8 cellular contexts compared by ENCODE assay signal in genomic region chr5:43039468-43040286, GRCh38. TPM values are rescaled to one million over a fixed set of nuclear protein-coding genes. Genes with fewer than 3 reads are reported as not detected.
A peak's percentile ranks its signal among the peaks of the same experiment; 100 is the strongest.
DNase-seq lines count a peak whose midpoint lies in the region; ATAC-seq and TF ChIP-seq lines count a peak whose summit lies in the region.

No MANE protein-coding gene starts in this region.

- H3K9ac ChIP-seq in HUES48 (ENCODE audit: low read depth, low read length) = no peak overlapping the region

- H3K4me1 ChIP-seq in HUES48 (ENCODE audit: control insufficient read depth, insufficient read depth, low read length) (peaks cover 25% of the 10 kb centered on the region), neutrophil (ENCODE audit: control insufficient read depth in 1 of 2, insufficient read depth in 1 of 2, low read depth in 1 of 2, low read length in 1 of 2) (peaks cover 37 to 49% of the 10 kb centered on the region in 2 experiments), aorta (ENCODE audit: control insufficient read depth in 1 of 2, insufficient read depth in 2 of 2, low read length in 2 of 2) (no peaks in the 10 kb centered on the region)

- H3K9me3 ChIP-seq in HUES48 (ENCODE audit: control insufficient read depth, insufficient read depth, low read length) = no peaks in the 10 kb centered on the region
- no peaks in the 10 kb centered on the region for H3K9me3 ChIP-seq in neutrophil
- H3K9me3 ChIP-seq in aorta (ENCODE audit: control insufficient read depth, low read length) = no peaks in the 10 kb centered on the region

- ATAC-seq in aorta (ENCODE audit: low FRiP score) = no peak
- ATAC-seq in HG03469 (IDR thresholded peaks at IDR 0.05; ENCODE audit: unreplicated experiment) = no peak

- TF ChIP-seq CTCF in fibroblast of pulmonary artery (IDR thresholded peaks at IDR 0.05; ENCODE audit: low read length, missing control alignments) (peak; percentile 11), neutrophil (IDR thresholded peaks at IDR 0.05) (peak; percentile 9)

- H3K27me3 ChIP-seq in HUES48 (ENCODE audit: control insufficient read depth, insufficient read depth, low read length) (peaks cover 95% of the 10 kb centered on the region), neutrophil (no peaks in the 10 kb centered on the region), aorta (ENCODE audit: control insufficient read depth in 1 of 2, insufficient read depth in 2 of 2, low read length in 1 of 2) (no peaks in the 10 kb centered on the region)

- DNase-seq in GDM1 (lab: John Stamatoyannopoulos, UW) = peak; percentile 56
- peak; percentile 91 for DNase-seq in OCI-M1 (lab: John Stamatoyannopoulos, UW)
- DNase-seq in activated T-helper 1 cell treated with Interleukin-2 at 50 U/mL for 16 hours (ENCODE audit: low read depth) = peak; percentile 56
- peak; percentile 92 for DNase-seq in fibroblast of pulmonary artery (ENCODE audit: low read depth)
- peak; percentile 80 to 87 for DNase-seq in aorta

- H3K27ac ChIP-seq in HUES48 (ENCODE audit: low read depth, low read length) = peak overlapping the region; percentile 36
- peak overlapping the region; percentile 96 for H3K27ac ChIP-seq in neutrophil
- peak overlapping the region in 1 of 2 donors; percentile 7 for H3K27ac ChIP-seq in aorta (ENCODE audit: low read depth in 1 of 2, low read length in 2 of 2)

- H3K4me3 ChIP-seq in HUES48 (ENCODE audit: low read depth, low read length) (peak overlapping the region; percentile 51), fibroblast of pulmonary artery (replicated peaks; ENCODE audit: low read depth, low read length) (peak overlapping the region; percentile 71), neutrophil (ENCODE audit: low read depth in 1 of 2, low read length in 1 of 2) (peak overlapping the region; percentile 79), aorta (ENCODE audit: low read length in 2 of 2) (peak overlapping the region in 1 of 2 donors; percentile 6)

- H3K36me3 ChIP-seq in HUES48 (ENCODE audit: control insufficient read depth, insufficient read depth, low read length) (no peaks in the 10 kb centered on the region), neutrophil (no peaks in the 10 kb centered on the region), aorta (ENCODE audit: control insufficient read depth in 1 of 2, insufficient read depth in 2 of 2, low read length in 1 of 2) (no peaks in the 10 kb centered on the region)

- intact Hi-C loops in aorta (cut with DNase I) = loop anchor here (2.0 to 10.0 kb wide), 3 partner anchors 45 to 95 kb away; no protein-coding TSS in a partner anchor

- WGBS in aorta, 2 donors = 52 to 56% methylated on average over 35 of the region's 35 CpGs

RNA-seq across cellular contexts. Expression of gene ANXA2R, which starts 0.4 kb away (rescaled TPM):
- total RNA-seq in aorta = 1 to 10 TPM; 2.7 to 6.4 TPM
- 1 to 10 TPM in 1 of 2 donors, under 1 TPM in 1; 0.38 to 3.6 TPM for polyA plus RNA-seq in aorta
